In genomic region chr10:88194041-88194887, GRCh38 we compare ENCODE assay signal across 10 cellular contexts.
DNase-seq lines count a peak whose midpoint lies in the region; ATAC-seq and TF ChIP-seq lines count a peak whose summit lies in the region.
"Had no signal": no experiment of that assay in that cellular context is flagged by ENCODE, and none has a peak within 500 bp of the region (broad histone marks: within the 10 kb centered on the region; RNA-seq: fewer than 3 reads in every experiment).

No MANE protein-coding gene starts in this region.

- no peak for TF ChIP-seq EP300 in gastroesophageal sphincter (IDR thresholded peaks at IDR 0.05)

- H3K4me1 ChIP-seq in gastroesophageal sphincter: peaks cover 0 to 5% (median 0%) of the 10 kb centered on the region in 3 donors

- peak; percentile 71 for ATAC-seq in gastroesophageal sphincter
- no peak for ATAC-seq in GM18517 (IDR thresholded peaks at IDR 0.05; ENCODE audit: unreplicated experiment)
- ATAC-seq in HG03196 (IDR thresholded peaks at IDR 0.05; ENCODE audit: unreplicated experiment): no peak

- no peaks in the 10 kb centered on the region for H3K36me3 ChIP-seq in gastroesophageal sphincter

- no peak for TF ChIP-seq CTCF in gastroesophageal sphincter (IDR thresholded peaks at IDR 0.05)

- no peak overlapping the region for H3K27ac ChIP-seq in gastroesophageal sphincter

- 72 to 87% methylated on average over 1 to 3 of the region's 3 CpGs for WGBS in gastroesophageal sphincter (ENCODE audit: low coverage in 1 of 2), 2 donors

- no peaks in the 10 kb centered on the region for H3K9me3 ChIP-seq in gastroesophageal sphincter

- no peaks in the 10 kb centered on the region for H3K27me3 ChIP-seq in gastroesophageal sphincter

- DNase-seq in A172 (ENCODE audit: low spot score) (peak; percentile 50), LoVo (ENCODE audit: low spot score) (peak; percentile 2), activated T-cell treated with anti-CD3 and anti-CD28 coated beads for 4 hours (peak; percentile 14), SKM-1 treated with dmso at 0.1 percent for 144 hours (lab: John Stamatoyannopoulos, UW; ENCODE audit: unreplicated experiment) (no peak), NCI-H2171 (lab: John Stamatoyannopoulos, UW) (no peak)
- DNase-seq: NCI-H1048 had no signal

- no peak for TF ChIP-seq POLR2A in gastroesophageal sphincter (IDR thresholded peaks at IDR 0.05)

- H3K4me3 ChIP-seq in gastroesophageal sphincter: no peak overlapping the region
- H3K4me3 ChIP-seq: lung had no signal

Comparison
In these comparisons a context has a peak if more than half of its experiments do, and no peak if none do; other contexts are left out.
1. DNase-seq: peak in A172 (single experiment), LoVo (single experiment) and activated T-cell treated with anti-CD3 and anti-CD28 coated beads for 4 hours (single experiment); none in SKM-1 treated with dmso at 0.1 percent for 144 hours (single experiment) and NCI-H2171 (single experiment).